In the genomic region with DNA sequence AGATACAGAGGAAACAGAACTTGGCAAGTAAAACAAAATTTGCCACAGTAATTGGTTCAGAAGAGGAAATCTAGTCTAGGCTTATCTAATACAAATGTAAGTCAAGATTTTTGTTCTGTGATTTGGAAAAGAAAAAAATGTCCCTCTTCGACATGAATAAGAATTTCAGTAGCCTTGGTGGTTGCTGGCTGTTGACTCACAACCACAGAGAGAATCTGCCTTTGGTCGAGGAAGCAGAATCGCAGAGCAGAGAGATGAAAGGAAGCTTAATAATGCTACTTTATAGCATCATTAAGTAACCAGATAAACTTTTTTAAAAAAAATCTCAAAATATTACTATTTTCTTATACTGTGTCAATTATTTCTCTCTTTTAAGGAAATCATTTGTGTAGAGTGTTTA, we compare ENCODE assay signal across 27 cellular contexts.
"Had no signal": no experiment of that assay in that cellular context is flagged by ENCODE, and none has a peak within 500 bp of the region (broad histone marks: within the 10 kb centered on the region; RNA-seq: fewer than 3 reads in every experiment).

No MANE protein-coding gene starts in this region.

- H3K4me3 ChIP-seq: gastroesophageal sphincter, hepatocyte, left ventricle myocardium inferior, lung, right lobe of liver, skin epidermis, tibial artery, upper lobe of right lung had no signal

- H3K4me2 ChIP-seq: hepatocyte had no signal

- H2AFZ ChIP-seq: hepatocyte had no signal

- H3K27ac ChIP-seq: gastroesophageal sphincter, hepatocyte, left ventricle myocardium inferior, neutrophil, right lobe of liver, skin epidermis, tibial artery, upper lobe of right lung had no signal

- H3K4me1 ChIP-seq: gastroesophageal sphincter, left ventricle myocardium inferior, right lobe of liver, tibial artery, upper lobe of right lung had no signal

- H3K36me3 ChIP-seq: gastroesophageal sphincter, left ventricle myocardium inferior, neutrophil, right lobe of liver, tibial artery, upper lobe of right lung had no signal

- ATAC-seq: gastroesophageal sphincter; right lobe of liver; stimulated activated memory B cell treated with anti-CD40 and anti-IgM and Interleukin-4, amounts not matched to agents 10 μg/mL and 1 μg/mL and 100 μg/mL, for 72 hours; stimulated activated naive CD8-positive, alpha-beta T cell treated with anti-CD3 and anti-CD28 coated beads, Interleukin-15, amount 100 ng/mL, for 72 hours; T-helper 17 cell; upper lobe of right lung had no signal

- H3K27me3 ChIP-seq: gastroesophageal sphincter, hepatocyte, neutrophil, right lobe of liver, tibial artery, upper lobe of right lung had no signal

- H3K9me3 ChIP-seq: neutrophil, right lobe of liver, tibial artery, upper lobe of right lung had no signal

- H3K79me2 ChIP-seq: hepatocyte had no signal

- DNase-seq: activated CD4-positive, alpha-beta memory T cell treated with anti-CD3 and anti-CD28 coated beads for 36 hours; activated CD4-positive, alpha-beta T cell treated with anti-CD3 and anti-CD28 coated beads, Interleukin-2, amount 10 ng/mL, durations not matched to agents 24 days and 14 days; activated CD4-positive, CD25-positive, alpha-beta regulatory T cell treated with anti-CD3 and anti-CD28 coated beads, Interleukin-2, amount 50 U/mL, for 72 hours; activated CD8-positive, alpha-beta memory T cell treated with anti-CD3 and anti-CD28 coated beads, Interleukin-2, amount 50 U/mL, for 4 hours; activated effector memory CD4-positive, alpha-beta T cell treated with anti-CD3 and anti-CD28 coated beads, Interleukin-2, amount 50 U/mL, for 16 hours; activated naive CD4-positive, alpha-beta T cell treated with anti-CD3 and anti-CD28 coated beads, Interleukin-2, amount 10 ng/mL, durations not matched to agents 7 days and 5 days; activated naive CD8-positive, alpha-beta T cell treated with anti-CD3 and anti-CD28 coated beads, Interleukin-2, amount 10 ng/mL, durations not matched to agents 7 days and 5 days; activated T-cell treated with anti-CD3 and anti-CD28 coated beads, Interleukin-2, amount 50 U/mL, for 1 hour; effector CD8-positive, alpha-beta T cell; islet precursor cell; left ventricle myocardium inferior; mesendoderm; nephron progenitor cell; right lobe of liver; stimulated activated CD4-positive, alpha-beta T cell treated with anti-CD3 and anti-CD28 coated beads, Interleukin-4, amount 100 ng/mL, for 24 hours; stimulated activated naive CD8-positive, alpha-beta T cell treated with anti-CD3 and anti-CD28 coated beads, Interleukin-15, amount 100 ng/mL, for 72 hours; T-helper 17 cell; T1000; tibial artery; upper lobe of right lung had no signal

- FAIRE-seq: bronchial epithelial cell had no signal
